ENCODE assay signal across 11 cellular contexts in the genomic region with DNA sequence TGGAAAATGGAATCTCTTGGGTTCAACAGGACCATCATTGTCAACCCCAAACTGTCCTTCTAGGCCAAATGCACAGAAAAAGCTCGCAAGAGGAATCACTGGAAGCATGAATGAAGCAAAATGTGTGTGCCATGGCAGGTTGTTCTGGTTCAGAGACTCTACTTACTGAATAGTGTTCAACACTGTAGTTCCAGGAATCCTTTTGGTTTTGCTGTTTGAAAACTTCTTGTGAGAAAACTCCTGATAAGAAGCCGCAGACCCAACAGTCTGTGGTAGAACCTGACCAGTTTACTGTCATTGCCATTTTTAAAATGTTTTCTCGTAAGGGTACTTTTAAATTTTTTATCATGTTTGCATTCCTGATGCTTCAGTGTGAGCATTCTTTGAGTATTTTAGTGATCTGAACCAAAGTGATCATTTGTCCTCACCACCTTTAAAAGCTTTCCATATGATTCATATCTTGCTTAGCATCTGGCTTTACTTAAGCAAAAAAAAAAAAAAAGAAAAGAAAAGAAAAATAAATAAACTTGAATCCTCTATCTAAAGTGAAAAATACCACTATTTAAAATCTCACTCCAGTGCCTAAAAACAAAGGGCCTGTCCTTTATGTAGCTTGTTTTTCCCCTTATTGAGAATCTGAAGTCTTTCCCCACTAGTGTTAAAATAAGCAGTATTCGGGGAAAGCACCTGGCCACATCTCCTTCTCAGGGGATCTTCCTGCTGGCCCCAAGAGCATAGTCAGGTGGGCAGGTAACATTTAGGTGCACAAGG.
DNase-seq lines count a peak whose midpoint lies in the region; ATAC-seq and TF ChIP-seq lines count a peak whose summit lies in the region.
"Had no signal": no experiment of that assay in that cellular context is flagged by ENCODE, and none has a peak within 500 bp of the region (broad histone marks: within the 10 kb centered on the region; RNA-seq: fewer than 3 reads in every experiment).

No MANE protein-coding gene starts in this region.

- TF ChIP-seq CTCF in psoas muscle (IDR thresholded peaks at IDR 0.05) (no peak), endothelial cell (IDR thresholded peaks at IDR 0.05; ENCODE audit: unreplicated experiment) (no peak), foreskin keratinocyte (conservative IDR thresholded peaks at IDR 0.05) (no peak)

- no peak overlapping the region for H3K27ac Mint-ChIP-seq in endothelial cell (ENCODE audit: unreplicated experiment)
- no peak overlapping the region for H3K27ac Mint-ChIP-seq in activated naive CD8-positive, alpha-beta T cell treated with anti-CD3 and anti-CD28 coated beads, Interleukin-2, amount 50 U/mL, for 24 hours

- H3K9me3 ChIP-seq in psoas muscle: no peaks in the 10 kb centered on the region

- H3K27me3 ChIP-seq in psoas muscle (ENCODE audit: insufficient read depth in 3 of 3, low read length in 2 of 3): no peaks in the 10 kb centered on the region
- no peaks in the 10 kb centered on the region for H3K27me3 ChIP-seq in foreskin keratinocyte

- peaks cover 5% of the 10 kb centered on the region for H3K4me1 Mint-ChIP-seq in endothelial cell (ENCODE audit: unreplicated experiment)
- H3K4me1 Mint-ChIP-seq in activated naive CD8-positive, alpha-beta T cell treated with anti-CD3 and anti-CD28 coated beads, Interleukin-2, amount 50 U/mL, for 24 hours: no peaks in the 10 kb centered on the region

- H3K36me3 Mint-ChIP-seq in endothelial cell (ENCODE audit: low read depth, unreplicated experiment): peaks cover 23% of the 10 kb centered on the region
- H3K36me3 Mint-ChIP-seq in activated naive CD8-positive, alpha-beta T cell treated with anti-CD3 and anti-CD28 coated beads, Interleukin-2, amount 50 U/mL, for 24 hours (ENCODE audit: low read depth): peaks cover 3% of the 10 kb centered on the region

- H3K27ac ChIP-seq in psoas muscle (no peak overlapping the region), foreskin keratinocyte (no peak overlapping the region)

- DNase-seq in HCEC 1CT (peak; percentile 57), hepatic stellate cell (ENCODE audit: low spot score) (peak; percentile 67), psoas muscle (no peak), endothelial cell (ENCODE audit: low spot score) (no peak), foreskin keratinocyte (no peak)
- DNase-seq in activated naive CD8-positive, alpha-beta T cell treated with anti-CD3 and anti-CD28 coated beads, Interleukin-2, amount 50 U/mL, for 24 hours: no peak
- DNase-seq: DMS79, T-helper 1 cell had no signal

- H3K4me1 ChIP-seq in psoas muscle: no peaks in the 10 kb centered on the region
- H3K4me1 ChIP-seq in foreskin keratinocyte: no peaks in the 10 kb centered on the region

- ATAC-seq in GM18502 (IDR thresholded peaks at IDR 0.05; ENCODE audit: poor library complexity, unreplicated experiment) (peak; percentile 85), HG03565 (IDR thresholded peaks at IDR 0.05; ENCODE audit: unreplicated experiment) (peak; percentile 67), psoas muscle (no peak), foreskin keratinocyte (no peak)
- no peak for ATAC-seq in activated naive CD8-positive, alpha-beta T cell treated with anti-CD3 and anti-CD28 coated beads, Interleukin-2, amount 50 U/mL, for 24 hours
- ATAC-seq: esophagus mucosa had no signal

- intact Hi-C loops in psoas muscle (cut with DNase I): no loop called here

- H3K4me3 Mint-ChIP-seq in endothelial cell (ENCODE audit: unreplicated experiment): no peak overlapping the region
- H3K4me3 Mint-ChIP-seq in activated naive CD8-positive, alpha-beta T cell treated with anti-CD3 and anti-CD28 coated beads, Interleukin-2, amount 50 U/mL, for 24 hours: no peak overlapping the region

- WGBS in psoas muscle, 3 donors: 92 to 95% (median 95%) methylated on average over 4 of the region's 4 CpGs

- no peak overlapping the region for H3K4me3 ChIP-seq in psoas muscle

- peaks cover 0 to 15% of the 10 kb centered on the region in 2 donors for H3K36me3 ChIP-seq in psoas muscle (ENCODE audit: insufficient read depth in 1 of 2, low read depth in 1 of 2)

- no peaks in the 10 kb centered on the region for H3K9me3 Mint-ChIP-seq in endothelial cell (ENCODE audit: unreplicated experiment)
- peaks cover 4% of the 10 kb centered on the region for H3K9me3 Mint-ChIP-seq in activated naive CD8-positive, alpha-beta T cell treated with anti-CD3 and anti-CD28 coated beads, Interleukin-2, amount 50 U/mL, for 24 hours

- peaks cover 2% of the 10 kb centered on the region for H3K27me3 Mint-ChIP-seq in endothelial cell (ENCODE audit: unreplicated experiment)
- H3K27me3 Mint-ChIP-seq in activated naive CD8-positive, alpha-beta T cell treated with anti-CD3 and anti-CD28 coated beads, Interleukin-2, amount 50 U/mL, for 24 hours: no peaks in the 10 kb centered on the region

Comparison
In these comparisons a context has a peak if more than half of its experiments do, and no peak if none do; other contexts are left out.
1. ATAC-seq: peak in GM18502 (single experiment) and HG03565 (single experiment); none in psoas muscle (0 of 4), foreskin keratinocyte (single experiment) and activated naive CD8-positive, alpha-beta T cell treated with anti-CD3 and anti-CD28 coated beads, Interleukin-2, amount 50 U/mL, for 24 hours (single experiment).
2. DNase-seq: peak in HCEC 1CT (single experiment) and hepatic stellate cell (single experiment); none in psoas muscle (0 of 2), endothelial cell (single experiment), foreskin keratinocyte (0 of 2) and activated naive CD8-positive, alpha-beta T cell treated with anti-CD3 and anti-CD28 coated beads, Interleukin-2, amount 50 U/mL, for 24 hours (single experiment).